ENCODE assay signal across 8 cellular contexts in the genomic region with DNA sequence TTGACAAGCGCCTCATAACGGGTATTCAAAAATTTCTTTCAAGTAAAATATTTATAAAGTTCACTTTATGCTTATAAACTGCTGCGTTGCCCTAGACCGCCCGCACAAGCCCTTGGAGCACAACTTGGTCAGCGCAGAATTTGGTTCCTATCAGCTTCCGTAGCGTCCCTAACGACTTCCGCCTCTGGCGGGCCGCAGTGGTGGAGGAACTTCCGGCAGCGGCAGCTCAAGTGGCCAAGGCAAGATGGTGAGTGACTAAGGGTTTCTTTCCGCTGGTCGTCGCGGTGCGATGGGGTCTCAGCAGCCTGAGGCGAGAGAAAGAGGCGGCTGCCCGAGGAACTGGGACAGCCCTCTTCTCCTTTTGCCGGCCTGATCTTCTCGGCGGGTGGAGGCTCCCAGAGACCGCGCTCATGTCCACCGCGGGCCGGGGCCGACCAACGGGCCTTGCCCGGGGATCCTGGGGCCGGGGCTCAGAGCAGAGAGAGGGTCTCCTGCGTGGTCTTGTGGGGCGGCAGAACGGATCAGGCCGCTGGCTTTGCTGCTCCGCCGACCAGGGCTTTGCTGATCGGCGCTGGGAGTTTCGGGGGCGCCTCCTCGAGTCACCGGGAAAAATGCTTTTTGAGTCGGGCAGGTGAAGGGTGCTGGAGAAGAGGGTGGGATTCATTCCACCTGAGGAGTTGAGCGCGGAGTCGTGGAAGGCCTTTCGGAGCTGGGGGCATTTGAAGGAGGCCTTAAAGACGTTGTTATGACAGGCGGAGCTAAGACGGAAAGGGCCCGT.
DNase-seq lines count a peak whose midpoint lies in the region; ATAC-seq and TF ChIP-seq lines count a peak whose summit lies in the region.

A gene (plus strand): TSS at position 200 of the 778 bp plus-strand sequence. CDS start 45 bp downstream, at position 245.

- peak; percentile 76 for TF ChIP-seq POLR2A in GM19193 (IDR thresholded peaks at IDR 0.05; ENCODE audit: extremely low read depth, insufficient read depth, insufficient read length)

- TF ChIP-seq CTCF in choroid plexus epithelial cell (conservative IDR thresholded peaks at IDR 0.05; ENCODE audit: low read depth, low read length) = no peak

- DNase-seq in AML-193 (lab: John Stamatoyannopoulos, UW) (peak; percentile 80 to 81), NCI-H510A treated with DMSO at 0.1 percent for 48 hours (lab: John Stamatoyannopoulos, UW) (peak; percentile 92), choroid plexus epithelial cell (ENCODE audit: low read depth) (peak; percentile 95), kidney tubule cell (ENCODE audit: low spot score) (peak; percentile 93)
- peak; percentile 74 to 80 for DNase-seq in activated CD4-positive, alpha-beta T cell treated with anti-CD3 and anti-CD28 coated beads for 24 hours (ENCODE audit: low read depth in 2 of 2)
- peak; percentile 73 to 82 (median 78) for DNase-seq in stimulated activated CD4-positive, alpha-beta T cell treated with anti-CD3 and anti-CD28 coated beads, Interleukin-1b, Interleukin-23, amount 100 ng/mL, for 24 hours (ENCODE audit: low read depth in 4 of 4, low spot score in 1 of 4)

- peak; percentile 93 for ATAC-seq in HG03439 (IDR thresholded peaks at IDR 0.05; ENCODE audit: unreplicated experiment)

- peak within 1 kb of the TSS; percentile 96 for H3K4me3 ChIP-seq in choroid plexus epithelial cell (ENCODE audit: low read depth, low read length)

Comparison
In these comparisons a context has a peak if more than half of its experiments do, and no peak if none do; other contexts are left out.
1. Peak in every context shown above with its lines: DNase-seq, ATAC-seq and H3K4me3 ChIP-seq.